Comparison of ENCODE assay signal across 1 cellular context in the genomic region with DNA sequence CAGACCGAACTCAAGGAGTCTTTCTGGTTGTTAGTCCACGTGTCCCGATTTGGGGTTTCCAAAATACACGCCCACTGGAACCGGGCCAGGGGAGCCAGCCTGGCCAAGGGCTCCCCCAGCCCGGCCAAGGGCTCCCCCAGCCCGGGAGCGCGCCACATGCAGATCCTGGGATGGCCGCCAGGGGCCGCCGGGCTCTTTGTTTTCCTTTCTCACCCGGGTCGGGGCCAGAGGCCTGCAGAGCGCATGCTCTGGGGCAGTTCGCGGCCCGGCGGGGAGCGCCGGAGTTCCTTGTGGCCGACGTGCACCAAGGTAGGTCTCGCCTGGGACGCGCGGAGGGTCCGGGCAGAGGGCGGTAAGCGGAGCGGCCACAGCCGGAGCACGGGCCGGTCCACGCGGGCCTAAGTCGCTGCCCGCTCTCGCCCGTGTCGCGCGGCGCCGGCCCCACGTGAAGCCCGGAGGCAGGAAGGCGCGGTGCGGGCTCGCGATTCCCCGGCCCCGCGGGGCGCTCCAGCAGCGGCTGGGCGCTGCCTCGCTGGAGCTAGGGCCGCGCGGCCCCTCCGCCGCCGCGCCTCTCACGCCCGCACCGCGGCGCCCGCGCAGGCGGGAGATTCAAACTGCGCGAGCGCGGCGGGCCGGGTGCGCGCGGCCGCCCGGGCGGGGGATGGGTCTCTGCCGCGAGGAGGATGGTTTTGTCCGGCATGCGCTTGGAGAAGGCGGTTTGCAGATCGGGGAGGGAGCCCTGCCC.
TF ChIP-seq lines count a peak whose summit lies in the region.

No MANE protein-coding gene starts in this region.

TF ChIP-seq in GM12878, 131 proteins besides CTCF, POLR2A, EP300 and RAD21 (continued from another document):
- TF ChIP-seq, protein P1, sequence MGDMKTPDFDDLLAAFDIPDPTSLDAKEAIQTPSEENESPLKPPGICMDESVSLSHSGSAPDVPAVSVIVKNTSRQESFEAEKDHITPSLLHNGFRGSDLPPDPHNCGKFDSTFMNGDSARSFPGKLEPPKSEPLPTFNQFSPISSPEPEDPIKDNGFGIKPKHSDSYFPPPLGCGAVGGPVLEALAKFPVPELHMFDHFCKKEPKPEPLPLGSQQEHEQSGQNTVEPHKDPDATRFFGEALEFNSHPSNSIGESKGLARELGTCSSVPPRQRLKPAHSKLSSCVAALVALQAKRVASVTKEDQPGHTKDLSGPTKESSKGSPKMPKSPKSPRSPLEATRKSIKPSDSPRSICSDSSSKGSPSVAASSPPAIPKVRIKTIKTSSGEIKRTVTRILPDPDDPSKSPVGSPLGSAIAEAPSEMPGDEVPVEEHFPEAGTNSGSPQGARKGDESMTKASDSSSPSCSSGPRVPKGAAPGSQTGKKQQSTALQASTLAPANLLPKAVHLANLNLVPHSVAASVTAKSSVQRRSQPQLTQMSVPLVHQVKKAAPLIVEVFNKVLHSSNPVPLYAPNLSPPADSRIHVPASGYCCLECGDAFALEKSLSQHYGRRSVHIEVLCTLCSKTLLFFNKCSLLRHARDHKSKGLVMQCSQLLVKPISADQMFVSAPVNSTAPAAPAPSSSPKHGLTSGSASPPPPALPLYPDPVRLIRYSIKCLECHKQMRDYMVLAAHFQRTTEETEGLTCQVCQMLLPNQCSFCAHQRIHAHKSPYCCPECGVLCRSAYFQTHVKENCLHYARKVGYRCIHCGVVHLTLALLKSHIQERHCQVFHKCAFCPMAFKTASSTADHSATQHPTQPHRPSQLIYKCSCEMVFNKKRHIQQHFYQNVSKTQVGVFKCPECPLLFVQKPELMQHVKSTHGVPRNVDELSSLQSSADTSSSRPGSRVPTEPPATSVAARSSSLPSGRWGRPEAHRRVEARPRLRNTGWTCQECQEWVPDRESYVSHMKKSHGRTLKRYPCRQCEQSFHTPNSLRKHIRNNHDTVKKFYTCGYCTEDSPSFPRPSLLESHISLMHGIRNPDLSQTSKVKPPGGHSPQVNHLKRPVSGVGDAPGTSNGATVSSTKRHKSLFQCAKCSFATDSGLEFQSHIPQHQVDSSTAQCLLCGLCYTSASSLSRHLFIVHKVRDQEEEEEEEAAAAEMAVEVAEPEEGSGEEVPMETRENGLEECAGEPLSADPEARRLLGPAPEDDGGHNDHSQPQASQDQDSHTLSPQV (IDR thresholded peaks at IDR 0.05) = no peak
- TF ChIP-seq NFIC (IDR thresholded peaks at IDR 0.05; ENCODE audit: low read depth, low read length) (no peak), IRF4 (IDR thresholded peaks at IDR 0.05; ENCODE audit: low read depth, low read length) (no peak), HDAC2 (IDR thresholded peaks at IDR 0.05) (no peak), ZNF207 (IDR thresholded peaks at IDR 0.05; ENCODE audit: borderline replicate concordance) (peak; percentile 35; the same call in 1 of the 2 replicates), PAX8 (IDR thresholded peaks at IDR 0.05) (no peak), MXI1 (IDR thresholded peaks at IDR 0.05; ENCODE audit: low read depth, low read length) (peak; percentile 29)
- TF ChIP-seq, protein P2, sequence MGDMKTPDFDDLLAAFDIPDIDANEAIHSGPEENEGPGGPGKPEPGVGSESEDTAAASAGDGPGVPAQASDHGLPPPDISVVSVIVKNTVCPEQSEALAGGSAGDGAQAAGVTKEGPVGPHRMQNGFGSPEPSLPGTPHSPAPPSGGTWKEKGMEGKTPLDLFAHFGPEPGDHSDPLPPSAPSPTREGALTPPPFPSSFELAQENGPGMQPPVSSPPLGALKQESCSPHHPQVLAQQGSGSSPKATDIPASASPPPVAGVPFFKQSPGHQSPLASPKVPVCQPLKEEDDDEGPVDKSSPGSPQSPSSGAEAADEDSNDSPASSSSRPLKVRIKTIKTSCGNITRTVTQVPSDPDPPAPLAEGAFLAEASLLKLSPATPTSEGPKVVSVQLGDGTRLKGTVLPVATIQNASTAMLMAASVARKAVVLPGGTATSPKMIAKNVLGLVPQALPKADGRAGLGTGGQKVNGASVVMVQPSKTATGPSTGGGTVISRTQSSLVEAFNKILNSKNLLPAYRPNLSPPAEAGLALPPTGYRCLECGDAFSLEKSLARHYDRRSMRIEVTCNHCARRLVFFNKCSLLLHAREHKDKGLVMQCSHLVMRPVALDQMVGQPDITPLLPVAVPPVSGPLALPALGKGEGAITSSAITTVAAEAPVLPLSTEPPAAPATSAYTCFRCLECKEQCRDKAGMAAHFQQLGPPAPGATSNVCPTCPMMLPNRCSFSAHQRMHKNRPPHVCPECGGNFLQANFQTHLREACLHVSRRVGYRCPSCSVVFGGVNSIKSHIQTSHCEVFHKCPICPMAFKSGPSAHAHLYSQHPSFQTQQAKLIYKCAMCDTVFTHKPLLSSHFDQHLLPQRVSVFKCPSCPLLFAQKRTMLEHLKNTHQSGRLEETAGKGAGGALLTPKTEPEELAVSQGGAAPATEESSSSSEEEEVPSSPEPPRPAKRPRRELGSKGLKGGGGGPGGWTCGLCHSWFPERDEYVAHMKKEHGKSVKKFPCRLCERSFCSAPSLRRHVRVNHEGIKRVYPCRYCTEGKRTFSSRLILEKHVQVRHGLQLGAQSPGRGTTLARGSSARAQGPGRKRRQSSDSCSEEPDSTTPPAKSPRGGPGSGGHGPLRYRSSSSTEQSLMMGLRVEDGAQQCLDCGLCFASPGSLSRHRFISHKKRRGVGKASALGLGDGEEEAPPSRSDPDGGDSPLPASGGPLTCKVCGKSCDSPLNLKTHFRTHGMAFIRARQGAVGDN (IDR thresholded peaks at IDR 0.05) = peak; percentile 61; the same call in 1 of the 2 replicates
- TF ChIP-seq, protein P3, sequence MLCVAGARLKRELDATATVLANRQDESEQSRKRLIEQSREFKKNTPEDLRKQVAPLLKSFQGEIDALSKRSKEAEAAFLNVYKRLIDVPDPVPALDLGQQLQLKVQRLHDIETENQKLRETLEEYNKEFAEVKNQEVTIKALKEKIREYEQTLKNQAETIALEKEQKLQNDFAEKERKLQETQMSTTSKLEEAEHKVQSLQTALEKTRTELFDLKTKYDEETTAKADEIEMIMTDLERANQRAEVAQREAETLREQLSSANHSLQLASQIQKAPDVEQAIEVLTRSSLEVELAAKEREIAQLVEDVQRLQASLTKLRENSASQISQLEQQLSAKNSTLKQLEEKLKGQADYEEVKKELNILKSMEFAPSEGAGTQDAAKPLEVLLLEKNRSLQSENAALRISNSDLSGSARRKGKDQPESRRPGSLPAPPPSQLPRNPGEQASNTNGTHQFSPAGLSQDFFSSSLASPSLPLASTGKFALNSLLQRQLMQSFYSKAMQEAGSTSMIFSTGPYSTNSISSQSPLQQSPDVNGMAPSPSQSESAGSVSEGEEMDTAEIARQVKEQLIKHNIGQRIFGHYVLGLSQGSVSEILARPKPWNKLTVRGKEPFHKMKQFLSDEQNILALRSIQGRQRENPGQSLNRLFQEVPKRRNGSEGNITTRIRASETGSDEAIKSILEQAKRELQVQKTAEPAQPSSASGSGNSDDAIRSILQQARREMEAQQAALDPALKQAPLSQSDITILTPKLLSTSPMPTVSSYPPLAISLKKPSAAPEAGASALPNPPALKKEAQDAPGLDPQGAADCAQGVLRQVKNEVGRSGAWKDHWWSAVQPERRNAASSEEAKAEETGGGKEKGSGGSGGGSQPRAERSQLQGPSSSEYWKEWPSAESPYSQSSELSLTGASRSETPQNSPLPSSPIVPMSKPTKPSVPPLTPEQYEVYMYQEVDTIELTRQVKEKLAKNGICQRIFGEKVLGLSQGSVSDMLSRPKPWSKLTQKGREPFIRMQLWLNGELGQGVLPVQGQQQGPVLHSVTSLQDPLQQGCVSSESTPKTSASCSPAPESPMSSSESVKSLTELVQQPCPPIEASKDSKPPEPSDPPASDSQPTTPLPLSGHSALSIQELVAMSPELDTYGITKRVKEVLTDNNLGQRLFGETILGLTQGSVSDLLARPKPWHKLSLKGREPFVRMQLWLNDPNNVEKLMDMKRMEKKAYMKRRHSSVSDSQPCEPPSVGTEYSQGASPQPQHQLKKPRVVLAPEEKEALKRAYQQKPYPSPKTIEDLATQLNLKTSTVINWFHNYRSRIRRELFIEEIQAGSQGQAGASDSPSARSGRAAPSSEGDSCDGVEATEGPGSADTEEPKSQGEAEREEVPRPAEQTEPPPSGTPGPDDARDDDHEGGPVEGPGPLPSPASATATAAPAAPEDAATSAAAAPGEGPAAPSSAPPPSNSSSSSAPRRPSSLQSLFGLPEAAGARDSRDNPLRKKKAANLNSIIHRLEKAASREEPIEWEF (IDR thresholded peaks at IDR 0.05; ENCODE audit: insufficient replicate concordance, low read depth, low read length) = no peak
